ENCODE assay signal across 9 cellular contexts in genomic region chr19:11338569-11339253, GRCh38. TPM values are rescaled to one million over a fixed set of nuclear protein-coding genes. Genes with fewer than 3 reads are reported as not detected.
A peak's percentile ranks its signal among the peaks of the same experiment; 100 is the strongest.
DNase-seq lines count a peak whose midpoint lies in the region; ATAC-seq and TF ChIP-seq lines count a peak whose summit lies in the region.
"Had no signal": no experiment of that assay in that cellular context is flagged by ENCODE, and none has a peak within 500 bp of the region (broad histone marks: within the 10 kb centered on the region; RNA-seq: fewer than 3 reads in every experiment).

No MANE protein-coding gene starts in this region.

- no peaks in the 10 kb centered on the region for H3K27me3 ChIP-seq in GM23338 (ENCODE audit: insufficient read depth)
- H3K27me3 ChIP-seq in right cardiac atrium (ENCODE audit: control insufficient read depth, insufficient read depth) = no peaks in the 10 kb centered on the region
- peaks cover 6% of the 10 kb centered on the region for H3K27me3 ChIP-seq in skeletal muscle satellite cell (ENCODE audit: control insufficient read depth, insufficient read depth, low read length)

- no peak for TF ChIP-seq CTCF in GM23338 (conservative IDR thresholded peaks at IDR 0.05; ENCODE audit: low read depth in 2 of 2)

- H3K36me3 ChIP-seq in GM23338 (ENCODE audit: insufficient read depth) (no peaks in the 10 kb centered on the region), skeletal muscle satellite cell (ENCODE audit: insufficient read depth, low read length) (no peaks in the 10 kb centered on the region)

- intact Hi-C loops in right cardiac atrium (cut with DNase I) = loop anchor here in 1 of 4 donors (5.0 kb wide), 1 partner anchor 41 kb away; the partner anchor contains the start of gene TSPAN16

- H4K20me1 ChIP-seq in GM23338 (replicated peaks; ENCODE audit: insufficient read depth) = no peaks in the 10 kb centered on the region; the same call in 1 of the 2 replicates

- CTCF ChIA-PET in activated CD4-positive, alpha-beta memory T cell treated with anti-CD3 and anti-CD28 coated beads, Interleukin-2, amount 10 ng/mL, durations not matched to agents 7 days and 5 days (lab: Charles Lee) = interaction anchor here (1.4 kb wide), 1 partner anchor 43 kb away, joined by 4 read pairs; no protein-coding TSS in a partner anchor

- no peak for DNase-seq in GM23338 (ENCODE audit: low spot score)
- DNase-seq in activated CD4-positive, alpha-beta memory T cell treated with anti-CD3 and anti-CD28 coated beads, Interleukin-2, amount 10 ng/mL, durations not matched to agents 7 days and 5 days = no peak
- DNase-seq in right cardiac atrium = peak in 2 of 3 donors; percentile 53 to 65
- no peak for DNase-seq in H4 (ENCODE audit: low spot score)
- DNase-seq in AML-193 (lab: John Stamatoyannopoulos, UW) = no peak
- no peak for DNase-seq in GDM1 (lab: John Stamatoyannopoulos, UW)
- DNase-seq: NCI-H345 had no signal

- H3K36me3 Mint-ChIP-seq in GM23338 (ENCODE audit: low read depth) = peaks cover 33% of the 10 kb centered on the region
- H3K36me3 Mint-ChIP-seq in activated CD4-positive, alpha-beta memory T cell treated with anti-CD3 and anti-CD28 coated beads, Interleukin-2, amount 10 ng/mL, durations not matched to agents 7 days and 5 days (ENCODE audit: low read depth) = peaks cover 13% of the 10 kb centered on the region

- peaks cover 18% of the 10 kb centered on the region for H3K27me3 Mint-ChIP-seq in GM23338 (ENCODE audit: insufficient read depth, low read depth, poor library complexity)
- H3K27me3 Mint-ChIP-seq in activated CD4-positive, alpha-beta memory T cell treated with anti-CD3 and anti-CD28 coated beads, Interleukin-2, amount 10 ng/mL, durations not matched to agents 7 days and 5 days = no peaks in the 10 kb centered on the region

- 0 out of 2 replicates have a peak, but pooled peaks cover 3% of the 10 kb centered on the region for H3F3A ChIP-seq in GM23338 (replicated peaks; ENCODE audit: low read depth)

- peak overlapping the region; percentile 85 for H3K4me2 ChIP-seq in GM23338
- H3K4me2 ChIP-seq in skeletal muscle satellite cell (ENCODE audit: low read length) = peak overlapping the region; percentile 80

- H3K79me2 ChIP-seq in GM23338 (replicated peaks; ENCODE audit: insufficient read depth) = no peaks in the 10 kb centered on the region

- H2AFZ ChIP-seq in GM23338 = peak overlapping the region; percentile 92

- H3K4me3 Mint-ChIP-seq in GM23338 = peak overlapping the region; percentile 86
- peak overlapping the region; percentile 70 for H3K4me3 Mint-ChIP-seq in activated CD4-positive, alpha-beta memory T cell treated with anti-CD3 and anti-CD28 coated beads, Interleukin-2, amount 10 ng/mL, durations not matched to agents 7 days and 5 days

- no peaks in the 10 kb centered on the region for H3K9me3 Mint-ChIP-seq in GM23338
- no peaks in the 10 kb centered on the region for H3K9me3 Mint-ChIP-seq in activated CD4-positive, alpha-beta memory T cell treated with anti-CD3 and anti-CD28 coated beads, Interleukin-2, amount 10 ng/mL, durations not matched to agents 7 days and 5 days

- no peaks in the 10 kb centered on the region for H3K9me3 ChIP-seq in right cardiac atrium (ENCODE audit: control insufficient read depth, low read length)
- no peaks in the 10 kb centered on the region for H3K9me3 ChIP-seq in skeletal muscle satellite cell (replicated peaks; ENCODE audit: low read length)

- no peaks in the 10 kb centered on the region for H3K9me2 ChIP-seq in GM23338 (ENCODE audit: insufficient read depth)

- peak overlapping the region; percentile 87 for H3K4me3 ChIP-seq in GM23338
- peak overlapping the region; percentile 83 for H3K4me3 ChIP-seq in right cardiac atrium (ENCODE audit: low read length)
- peak overlapping the region; percentile 59 for H3K4me3 ChIP-seq in skeletal muscle satellite cell (ENCODE audit: low read length)

- H3K27ac ChIP-seq in GM23338 (ENCODE audit: low read depth) = no peak overlapping the region
- peak overlapping the region; percentile 57 for H3K27ac ChIP-seq in right cardiac atrium (ENCODE audit: low read length)

- H3K4me1 ChIP-seq in GM23338 (ENCODE audit: insufficient read depth) (peaks cover 3% of the 10 kb centered on the region; the same call in 1 of the 2 replicates), right cardiac atrium (ENCODE audit: control insufficient read depth, insufficient read depth, low read length) (peaks cover 4% of the 10 kb centered on the region), skeletal muscle satellite cell (ENCODE audit: control insufficient read depth, insufficient read depth, low read length) (peaks cover 15% of the 10 kb centered on the region)

- no peak overlapping the region for H3K9ac ChIP-seq in skeletal muscle satellite cell (ENCODE audit: low read depth, low read length)

- H3K27ac Mint-ChIP-seq in GM23338 = no peak overlapping the region
- no peak overlapping the region for H3K27ac Mint-ChIP-seq in activated CD4-positive, alpha-beta memory T cell treated with anti-CD3 and anti-CD28 coated beads, Interleukin-2, amount 10 ng/mL, durations not matched to agents 7 days and 5 days

- ATAC-seq in GM23338 = peak; percentile 10
- peak; percentile 12 to 53 for ATAC-seq in right cardiac atrium
- no peak for ATAC-seq in HG02973 (IDR thresholded peaks at IDR 0.05; ENCODE audit: unreplicated experiment)

- H3K4me1 Mint-ChIP-seq in GM23338 = peaks cover 3% of the 10 kb centered on the region; the same call in 2 of the 3 replicates
- H3K4me1 Mint-ChIP-seq in activated CD4-positive, alpha-beta memory T cell treated with anti-CD3 and anti-CD28 coated beads, Interleukin-2, amount 10 ng/mL, durations not matched to agents 7 days and 5 days = peaks cover 25% of the 10 kb centered on the region

- WGBS in right cardiac atrium = 33% methylated on average over 21 of the region's 21 CpGs

- POLR2A ChIA-PET in activated CD4-positive, alpha-beta memory T cell treated with anti-CD3 and anti-CD28 coated beads, Interleukin-2, amount 10 ng/mL, durations not matched to agents 7 days and 5 days (lab: Charles Lee) = interaction anchor here (1.3 to 2.2 kb wide), 3 partner anchors 15 to 43 kb away, joined by 4 to 6 read pairs (median 4); partner anchors contain the start of gene SWSAP1

TF ChIP-seq in GM23338, 12 proteins besides CTCF, POLR2A, EP300 and RAD21:
- TF ChIP-seq JUNB (IDR thresholded peaks at IDR 0.05; ENCODE audit: unreplicated experiment) = no peak

RNA-seq across cellular contexts. Expression of gene RAB3D, which starts 0.7 kb away (rescaled TPM):
- total RNA-seq in GM23338 (2014; rRNA removed; shearing (Covaris generic)) = 16.9 and 21.2 TPM in 2 replicates
- polyA plus RNA-seq in GM23338 (2016; fragmentation: Nextera tagmentation; extraction: Ambion mirVana) = 3.8 and 5.3 TPM in 2 replicates
- total RNA-seq in activated CD4-positive, alpha-beta memory T cell treated with anti-CD3 and anti-CD28 coated beads, Interleukin-2, amount 10 ng/mL, durations not matched to agents 7 days and 5 days = 1 to 10 TPM; 8.3 to 8.4 TPM
- total RNA-seq in right cardiac atrium = 10 to 100 TPM; 12.2 to 12.7 (median 12.3) TPM
- polyA plus RNA-seq in right cardiac atrium = 4.1 TPM
- total RNA-seq in skeletal muscle satellite cell (2012; rRNA removed) = 7.4 and 7.9 TPM in 2 replicates
- total RNA-seq in H4 (2014; rRNA removed; shearing (Covaris generic)) = 0.37 TPM in 1 of 2 replicates, not detected in the other

RNA-seq across cellular contexts. Expression of gene TMEM205, which starts 7.4 kb away (rescaled TPM):
- 223 and 293 TPM in 2 replicates for total RNA-seq in GM23338 (2014; rRNA removed; shearing (Covaris generic))
- polyA plus RNA-seq in GM23338 (2016; fragmentation: Nextera tagmentation; extraction: Ambion mirVana) = 114 and 123 TPM in 2 replicates
- total RNA-seq in activated CD4-positive, alpha-beta memory T cell treated with anti-CD3 and anti-CD28 coated beads, Interleukin-2, amount 10 ng/mL, durations not matched to agents 7 days and 5 days = 10 to 100 TPM; 32.6 to 35.1 TPM
- total RNA-seq in right cardiac atrium = 100 to 1,000 TPM in 2 of 4 donors, 10 to 100 TPM in 2; 92.9 to 105 (median 98.1) TPM
- polyA plus RNA-seq in right cardiac atrium = 149 TPM
- 74.3 and 78.3 TPM in 2 replicates for total RNA-seq in skeletal muscle satellite cell (2012; rRNA removed)
- total RNA-seq in H4 (2014; rRNA removed; shearing (Covaris generic)) = 74.7 and 139 TPM in 2 replicates

RNA-seq across cellular contexts. Expression of gene CCDC159, which starts 7.6 kb away (rescaled TPM):
- total RNA-seq in GM23338 (2014; rRNA removed; shearing (Covaris generic)) = 3.4 and 3.5 TPM in 2 replicates
- 5.1 and 6.2 TPM in 2 replicates for polyA plus RNA-seq in GM23338 (2016; fragmentation: Nextera tagmentation; extraction: Ambion mirVana)
- total RNA-seq in activated CD4-positive, alpha-beta memory T cell treated with anti-CD3 and anti-CD28 coated beads, Interleukin-2, amount 10 ng/mL, durations not matched to agents 7 days and 5 days = 10 to 100 TPM; 24.0 to 24.7 TPM
- 10 to 100 TPM; 16.7 to 26.5 (median 24.9) TPM for total RNA-seq in right cardiac atrium
- polyA plus RNA-seq in right cardiac atrium = 34.2 TPM
- 2.4 and 4.3 TPM in 2 replicates for total RNA-seq in skeletal muscle satellite cell (2012; rRNA removed)
- total RNA-seq in H4 (2014; rRNA removed; shearing (Covaris generic)) = 3.6 and 5.1 TPM in 2 replicates

RNA-seq across cellular contexts. Expression of gene PLPPR2, which starts 16.5 kb away (rescaled TPM):
- 5.7 and 12.0 TPM in 2 replicates for total RNA-seq in GM23338 (2014; rRNA removed; shearing (Covaris generic))
- 5.0 and 9.0 TPM in 2 replicates for polyA plus RNA-seq in GM23338 (2016; fragmentation: Nextera tagmentation; extraction: Ambion mirVana)
- 1 to 10 TPM; 2.0 to 2.6 TPM for total RNA-seq in activated CD4-positive, alpha-beta memory T cell treated with anti-CD3 and anti-CD28 coated beads, Interleukin-2, amount 10 ng/mL, durations not matched to agents 7 days and 5 days
- 10 to 100 TPM; 23.2 to 32.1 (median 26.3) TPM for total RNA-seq in right cardiac atrium
- polyA plus RNA-seq in right cardiac atrium = 19.7 TPM
- total RNA-seq in skeletal muscle satellite cell (2012; rRNA removed) = 6.1 and 14.9 TPM in 2 replicates
- 10.7 and 12.7 TPM in 2 replicates for total RNA-seq in H4 (2014; rRNA removed; shearing (Covaris generic))

RNA-seq across cellular contexts. Expression of gene SWSAP1, which starts 35.8 kb away (rescaled TPM):
- 2.1 and 4.1 TPM in 2 replicates for total RNA-seq in GM23338 (2014; rRNA removed; shearing (Covaris generic))
- polyA plus RNA-seq in GM23338 (2016; fragmentation: Nextera tagmentation; extraction: Ambion mirVana) (6.1 and 6.6 TPM in 2 replicates), right cardiac atrium (1.9 TPM)
- total RNA-seq in activated CD4-positive, alpha-beta memory T cell treated with anti-CD3 and anti-CD28 coated beads, Interleukin-2, amount 10 ng/mL, durations not matched to agents 7 days and 5 days = 1 to 10 TPM; 2.6 to 2.9 TPM
- 1 to 10 TPM; 1.0 to 1.9 (median 1.3) TPM for total RNA-seq in right cardiac atrium
- 0.87 and 1.3 TPM in 2 replicates for total RNA-seq in skeletal muscle satellite cell (2012; rRNA removed)
- 0.45 and 1.0 TPM in 2 replicates for total RNA-seq in H4 (2014; rRNA removed; shearing (Covaris generic))

Comparison
In these comparisons a context has a peak if more than half of its experiments do, and no peak if none do; other contexts are left out.
1. DNase-seq: peak in right cardiac atrium (2 of 3); none in GM23338 (single experiment), activated CD4-positive, alpha-beta memory T cell treated with anti-CD3 and anti-CD28 coated beads, Interleukin-2, amount 10 ng/mL, durations not matched to agents 7 days and 5 days (single experiment), H4 (single experiment), AML-193 (0 of 2) and GDM1 (single experiment).
2. Peak in every context shown above with its lines, with median percentiles within 50 percentile points of each other: H3K4me3 ChIP-seq.